1 cellular context compared by ENCODE assay signal in the genomic region with DNA sequence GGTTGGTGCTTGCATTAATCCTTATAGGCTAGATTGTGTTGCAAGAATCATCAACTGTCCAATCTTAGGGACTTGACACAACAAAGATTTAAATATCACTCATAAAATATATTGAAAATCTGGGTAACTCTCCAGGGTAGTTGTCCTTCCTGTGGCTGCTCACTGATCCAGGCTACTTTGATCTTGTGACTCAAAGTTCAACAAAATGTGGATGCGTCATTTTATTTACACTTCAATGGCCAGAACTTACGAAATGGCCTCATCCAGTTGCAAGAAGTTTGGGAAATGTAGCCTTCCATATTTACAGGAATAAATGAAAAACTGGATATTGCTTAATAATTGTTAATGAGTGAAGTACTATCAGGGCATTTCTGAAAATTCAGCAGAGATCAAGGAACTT.
TF ChIP-seq lines count a peak whose summit lies in the region.

No MANE protein-coding gene starts in this region.

TF ChIP-seq in HepG2, 621 proteins besides CTCF, POLR2A, EP300 and RAD21 (continued from another document):
- no peak for TF ChIP-seq FUBP1 (CRISPR knock-in tag; IDR thresholded peaks at IDR 0.05; ENCODE audit: borderline replicate concordance)
